16 cellular contexts compared by ENCODE assay signal in the genomic region with DNA sequence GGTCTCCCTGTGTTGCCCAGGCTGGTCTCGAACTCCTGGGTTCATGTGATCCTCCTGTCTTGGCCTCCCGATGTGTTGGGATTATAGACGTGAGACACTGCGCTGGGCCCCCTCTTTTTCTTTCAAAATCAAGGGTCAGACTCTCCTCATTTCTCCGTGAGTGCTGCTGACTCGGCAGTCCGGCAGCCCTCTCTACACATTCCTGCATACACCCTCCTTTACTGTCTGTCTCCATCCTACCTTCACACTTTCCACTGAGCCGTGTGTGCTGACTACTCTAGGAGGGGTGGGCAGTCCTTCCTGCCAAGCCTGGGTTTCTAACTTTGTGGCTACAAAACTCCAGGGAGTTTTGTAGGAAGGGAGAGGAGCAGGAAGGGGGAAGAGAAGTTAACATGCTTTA.
"Had no signal": no experiment of that assay in that cellular context is flagged by ENCODE, and none has a peak within 500 bp of the region (broad histone marks: within the 10 kb centered on the region; RNA-seq: fewer than 3 reads in every experiment).

No MANE protein-coding gene starts in this region.

- FAIRE-seq: TTC549 had no signal

- H3K4me3 ChIP-seq: dorsolateral prefrontal cortex, gastrocnemius medialis, left ventricle myocardium inferior, ovary, sigmoid colon, spleen, thoracic aorta had no signal

- H3K27ac Mint-ChIP-seq: activated CD4-positive, alpha-beta T cell treated with anti-CD3 and anti-CD28 coated beads, Interleukin-2, amount 10 ng/mL, durations not matched to agents 24 days and 14 days; natural killer cell treated with Interleukin-12 subunit alpha and Interleukin-12 subunit beta and Interleukin-15 and Interleukin-18, amount 100 ng/mL, for 72 hours had no signal

- H3K4me1 ChIP-seq: left ventricle myocardium inferior, sigmoid colon, spleen had no signal

- ATAC-seq: gastrocnemius medialis; natural killer cell treated with Interleukin-12 subunit alpha and Interleukin-12 subunit beta and Interleukin-15 and Interleukin-18, amount 100 ng/mL, for 72 hours had no signal

- H3K27me3 Mint-ChIP-seq: activated CD4-positive, alpha-beta T cell treated with anti-CD3 and anti-CD28 coated beads, Interleukin-2, amount 10 ng/mL, durations not matched to agents 24 days and 14 days; natural killer cell treated with Interleukin-12 subunit alpha and Interleukin-12 subunit beta and Interleukin-15 and Interleukin-18, amount 100 ng/mL, for 72 hours had no signal

- H3K27me3 ChIP-seq: dorsolateral prefrontal cortex, gastrocnemius medialis, ovary, sigmoid colon, spleen had no signal

- DNase-seq: activated CD4-positive, alpha-beta T cell treated with anti-CD3 and anti-CD28 coated beads, Interleukin-2, amount 10 ng/mL, durations not matched to agents 24 days and 14 days; activated CD4-positive, CD25-positive, alpha-beta regulatory T cell; activated effector memory CD4-positive, alpha-beta T cell treated with Interleukin-2 at 50 U/mL for 16 hours; activated naive CD4-positive, alpha-beta T cell treated with anti-CD3 and anti-CD28 coated beads, Interleukin-2, amount 50 U/mL, for 16 hours; activated T-cell treated with anti-CD3 and anti-CD28 coated beads, Interleukin-2, amount 50 U/mL, for 1 hour; dorsolateral prefrontal cortex; erythroblast; gastrocnemius medialis; left ventricle myocardium inferior; ovary; sigmoid colon; spleen; SW 1271 had no signal

- H3K4me3 Mint-ChIP-seq: activated CD4-positive, alpha-beta T cell treated with anti-CD3 and anti-CD28 coated beads, Interleukin-2, amount 10 ng/mL, durations not matched to agents 24 days and 14 days; natural killer cell treated with Interleukin-12 subunit alpha and Interleukin-12 subunit beta and Interleukin-15 and Interleukin-18, amount 100 ng/mL, for 72 hours had no signal

- H3K36me3 ChIP-seq: gastrocnemius medialis, ovary had no signal

- H3K36me3 Mint-ChIP-seq: natural killer cell treated with Interleukin-12 subunit alpha and Interleukin-12 subunit beta and Interleukin-15 and Interleukin-18, amount 100 ng/mL, for 72 hours had no signal

- H3K9me3 Mint-ChIP-seq: activated CD4-positive, alpha-beta T cell treated with anti-CD3 and anti-CD28 coated beads, Interleukin-2, amount 10 ng/mL, durations not matched to agents 24 days and 14 days; natural killer cell treated with Interleukin-12 subunit alpha and Interleukin-12 subunit beta and Interleukin-15 and Interleukin-18, amount 100 ng/mL, for 72 hours had no signal

- H3K9me3 ChIP-seq: gastrocnemius medialis, left ventricle myocardium inferior, ovary, sigmoid colon, thoracic aorta had no signal

- H3K27ac ChIP-seq: dorsolateral prefrontal cortex, gastrocnemius medialis, left ventricle myocardium inferior, ovary, sigmoid colon, spleen, thoracic aorta had no signal
